In genomic region chr9:132998221-132998620, GRCh38 we compare ENCODE assay signal across 15 cellular contexts. TPM values are rescaled to one million over a fixed set of nuclear protein-coding genes. Genes with fewer than 3 reads are reported as not detected.
"Had no signal": no experiment of that assay in that cellular context is flagged by ENCODE, and none has a peak within 500 bp of the region (broad histone marks: within the 10 kb centered on the region; RNA-seq: fewer than 3 reads in every experiment).

No MANE protein-coding gene starts in this region.

RNA-seq across cellular contexts. Expression of gene GFI1B, which starts 19.7 kb away (rescaled TPM):
- total RNA-seq: activated naive CD4-positive, alpha-beta T cell treated with anti-CD3 and anti-CD28 coated beads for 36 hours; activated naive CD8-positive, alpha-beta T cell treated with anti-CD3 and anti-CD28 coated beads for 36 hours; activated naive CD8-positive, alpha-beta T cell treated with anti-CD3 and anti-CD28 coated beads, Interleukin-2, amount 10 ng/mL, durations not matched to agents 7 days and 5 days; activated T-helper 1 cell treated with anti-CD3 and anti-CD28 coated beads, Interleukin-12 subunit alpha, Interleukin-12 subunit beta, Interleukin-2, Interleukin-4 antibody, amounts not matched to agents 30 ng/mL and 10 ng/mL and 1 ng/mL, durations not matched to agents 14 hours and 24 hours and 36 hours; activated T-helper 17 cell treated with anti-CD3 and anti-CD28 coated beads, Interleukin-2, amount 50 U/mL, for 72 hours; activated T-helper 2 cell treated with anti-CD3 and anti-CD28 coated beads, Interferon-gamma antibody, Interleukin-2, Interleukin-4, amounts not matched to agents 10 μg/mL and 5 μg/mL and 100 μg/mL, durations not matched to agents 14 hours and 24 hours and 36 hours; aorta; ascending aorta; astrocyte; body of pancreas; breast epithelium; bronchial epithelial cell; cardiac septum; chondrocyte had no signal
- polyA plus RNA-seq: aorta, cardiac muscle cell had no signal
